ENCODE assay signal across 13 cellular contexts in genomic region chr5:89071941-89072331, GRCh38.
DNase-seq lines count a peak whose midpoint lies in the region; ATAC-seq and TF ChIP-seq lines count a peak whose summit lies in the region.
"Had no signal": no experiment of that assay in that cellular context is flagged by ENCODE, and none has a peak within 500 bp of the region (broad histone marks: within the 10 kb centered on the region; RNA-seq: fewer than 3 reads in every experiment).

No MANE protein-coding gene starts in this region.

- POLR2A ChIA-PET in GM10248 (lab: Yijun Ruan, JAX), result interaction anchor here (0.7 kb wide), 1 partner anchor 209 kb away, joined by 3 read pairs; no protein-coding TSS in a partner anchor

- ATAC-seq in GM19372 (IDR thresholded peaks at IDR 0.05; ENCODE audit: low read depth, unreplicated experiment) (peak; percentile 68), HG02840 (IDR thresholded peaks at IDR 0.05; ENCODE audit: low FRiP score, unreplicated experiment) (peak; percentile 38), HG03558 (IDR thresholded peaks at IDR 0.05; ENCODE audit: extremely low read depth, unreplicated experiment) (peak; percentile 50)
- ATAC-seq: stimulated activated naive CD8-positive, alpha-beta T cell treated with anti-CD3 and anti-CD28 coated beads, Interleukin-15, Interleukin-2, amounts not matched to agents 100 U/mL and 50 U/mL, for 24 hours had no signal

- peak; percentile 15 for DNase-seq in GM10248 (ENCODE audit: extremely low spot score)
- DNase-seq in NCI-H1694 treated with DMSO at 0.1 percent for 48 hours (lab: John Stamatoyannopoulos, UW), result no peak
- no peak for DNase-seq in stimulated activated CD4-positive, alpha-beta T cell treated with anti-CD3 and anti-CD28 coated beads, Interleukin-4, amount 100 ng/mL, for 1 hour
- DNase-seq in HuH-7.5 (ENCODE audit: low spot score), result no peak
- DNase-seq in NCI-H1048 (lab: John Stamatoyannopoulos, UW), result no peak
- DNase-seq: activated naive CD4-positive, alpha-beta T cell treated with anti-CD3 and anti-CD28 coated beads for 36 hours; hypothalamus; midbrain; NCI-H187; stimulated activated naive CD8-positive, alpha-beta T cell treated with anti-CD3 and anti-CD28 coated beads, Interleukin-15, Interleukin-2, amounts not matched to agents 100 U/mL and 50 U/mL, for 24 hours had no signal

- TF ChIP-seq CTCF in GM10248 (IDR thresholded peaks at IDR 0.05; ENCODE audit: control extremely low read depth, extremely low read depth, low read depth, missing control alignments), result no peak

- CTCF ChIA-PET in GM10248 (lab: Yijun Ruan, JAX), result interaction anchor here (0.7 to 2.1 kb wide), 7 partner anchors 11 to 342 kb away, joined by 3 to 18 read pairs (median 6); no protein-coding TSS in a partner anchor
